Comparison of ENCODE assay signal across 1 cellular context in the genomic region with DNA sequence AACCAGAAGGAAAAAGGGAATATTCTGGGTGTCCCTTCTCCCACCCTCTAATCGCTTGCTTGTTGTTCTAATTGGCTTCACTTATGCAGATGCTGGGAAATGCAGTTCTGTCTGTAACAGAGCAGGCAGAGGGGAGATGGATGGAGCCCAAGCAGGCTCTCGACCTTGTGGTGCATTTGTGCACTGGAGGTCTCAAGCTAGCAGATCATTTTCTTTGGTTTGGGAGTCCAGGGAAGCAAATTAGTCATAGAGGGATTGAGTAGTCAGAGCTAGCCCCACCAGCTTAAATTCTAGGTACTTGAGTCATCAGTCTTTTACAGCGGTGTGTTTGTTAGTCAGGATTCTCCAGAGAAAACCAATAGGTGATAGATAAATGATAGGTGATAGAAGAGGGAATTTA.
TF ChIP-seq lines count a peak whose summit lies in the region.

No MANE protein-coding gene starts in this region.

TF ChIP-seq in SK-N-SH, 30 proteins besides CTCF, POLR2A, EP300 and RAD21 (continued from another document):
- TF ChIP-seq, protein P1, sequence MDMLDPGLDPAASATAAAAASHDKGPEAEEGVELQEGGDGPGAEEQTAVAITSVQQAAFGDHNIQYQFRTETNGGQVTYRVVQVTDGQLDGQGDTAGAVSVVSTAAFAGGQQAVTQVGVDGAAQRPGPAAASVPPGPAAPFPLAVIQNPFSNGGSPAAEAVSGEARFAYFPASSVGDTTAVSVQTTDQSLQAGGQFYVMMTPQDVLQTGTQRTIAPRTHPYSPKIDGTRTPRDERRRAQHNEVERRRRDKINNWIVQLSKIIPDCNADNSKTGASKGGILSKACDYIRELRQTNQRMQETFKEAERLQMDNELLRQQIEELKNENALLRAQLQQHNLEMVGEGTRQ (IDR thresholded peaks at IDR 0.05; ENCODE audit: borderline replicate concordance, low read depth, low read length), result no peak
- peak; percentile 83 for TF ChIP-seq JUND (IDR thresholded peaks at IDR 0.05)
- TF ChIP-seq NRF1 (IDR thresholded peaks at IDR 0.05; ENCODE audit: low read depth, low read length), result no peak
- peak; percentile 32; the same call in 1 of the 2 replicates for TF ChIP-seq NFIC (IDR thresholded peaks at IDR 0.05; ENCODE audit: borderline replicate concordance)
- TF ChIP-seq FOSL2 (IDR thresholded peaks at IDR 0.05; ENCODE audit: borderline replicate concordance, low read depth), result peak; percentile 92
- TF ChIP-seq, protein P2, sequence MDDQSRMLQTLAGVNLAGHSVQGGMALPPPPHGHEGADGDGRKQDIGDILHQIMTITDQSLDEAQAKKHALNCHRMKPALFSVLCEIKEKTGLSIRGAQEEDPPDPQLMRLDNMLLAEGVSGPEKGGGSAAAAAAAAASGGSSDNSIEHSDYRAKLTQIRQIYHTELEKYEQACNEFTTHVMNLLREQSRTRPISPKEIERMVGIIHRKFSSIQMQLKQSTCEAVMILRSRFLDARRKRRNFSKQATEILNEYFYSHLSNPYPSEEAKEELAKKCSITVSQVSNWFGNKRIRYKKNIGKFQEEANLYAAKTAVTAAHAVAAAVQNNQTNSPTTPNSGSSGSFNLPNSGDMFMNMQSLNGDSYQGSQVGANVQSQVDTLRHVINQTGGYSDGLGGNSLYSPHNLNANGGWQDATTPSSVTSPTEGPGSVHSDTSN (IDR thresholded peaks at IDR 0.05), result peak; percentile 25; the same call in 1 of the 2 replicates
- 0 out of 2 replicates have a peak, but pooled peaks have one; percentile 24 for TF ChIP-seq TEAD4 (IDR thresholded peaks at IDR 0.05; ENCODE audit: borderline replicate concordance, insufficient read depth)
